ENCODE assay signal across 23 cellular contexts in genomic region chr13:101512650-101513049, GRCh38.
A peak's percentile ranks its signal among the peaks of the same experiment; 100 is the strongest.
DNase-seq lines count a peak whose midpoint lies in the region; ATAC-seq and TF ChIP-seq lines count a peak whose summit lies in the region.
"Had no signal": no experiment of that assay in that cellular context is flagged by ENCODE, and none has a peak within 500 bp of the region (broad histone marks: within the 10 kb centered on the region; RNA-seq: fewer than 3 reads in every experiment).

No MANE protein-coding gene starts in this region.

- no peak overlapping the region for H3K27ac Mint-ChIP-seq in WTC11
- H3K27ac Mint-ChIP-seq: activated CD8-positive, alpha-beta T cell treated with anti-CD3 and anti-CD28 coated beads for 36 hours; activated naive CD4-positive, alpha-beta T cell treated with anti-CD3 and anti-CD28 coated beads for 36 hours; CD4-positive, alpha-beta T cell; stimulated activated naive B cell treated with anti-CD40 and anti-IgM and Interleukin-4, amounts not matched to agents 10 μg/mL and 1 μg/mL and 100 μg/mL, for 72 hours; T-helper 2 cell treated with Interferon-gamma antibody and Interleukin-4, amounts not matched to agents 5 μg/mL and 100 μg/mL, for 36 hours had no signal

- peaks cover 2% of the 10 kb centered on the region; the same call in 1 of the 2 replicates for H3K36me3 Mint-ChIP-seq in WTC11
- H3K36me3 Mint-ChIP-seq: stimulated activated naive B cell treated with anti-CD40 and anti-IgM and Interleukin-4, amounts not matched to agents 10 μg/mL and 1 μg/mL and 100 μg/mL, for 72 hours had no signal

- no peak overlapping the region for H3K4me3 ChIP-seq in cardiac fibroblast (replicated peaks in 1 of 2; ENCODE audit: low read depth in 2 of 2, low read length in 2 of 2)
- H3K4me3 ChIP-seq in right lobe of liver: no peak overlapping the region
- H3K4me3 ChIP-seq: body of pancreas, right atrium auricular region, thoracic aorta had no signal

- WGBS in right lobe of liver (ENCODE audit: insufficient coverage, low coverage, low lambda C conversion rate, missing lambda C conversion rate): 7% methylated on average over 1 of the region's 1 CpG

- DNase-seq in AG20443 (ENCODE audit: low spot score) (peak; percentile 53), RPMI7951 (ENCODE audit: low read depth) (peak; percentile 82), cardiac fibroblast (ENCODE audit: low read depth in 2 of 2) (peak; percentile 38 to 61), lung microvascular endothelial cell (ENCODE audit: low read depth in 2 of 2) (peak; percentile 52 to 61), right lobe of liver (no peak), WTC11 (ENCODE audit: low spot score) (no peak)
- no peak for DNase-seq in activated CD4-positive, alpha-beta T cell treated with anti-CD3 and anti-CD28 coated beads, Interleukin-2, amount 50 U/mL, for 4 hours
- DNase-seq: activated CD4-positive, CD25-positive, alpha-beta regulatory T cell; activated CD8-positive, alpha-beta T cell treated with anti-CD3 and anti-CD28 coated beads for 36 hours; activated naive CD4-positive, alpha-beta T cell treated with anti-CD3 and anti-CD28 coated beads for 36 hours; activated T-cell treated with anti-CD3 and anti-CD28 coated beads, Interleukin-2, amount 50 U/mL, for 1 hour; body of pancreas; CD4-positive, alpha-beta T cell; cortex of kidney; NCI-H1105; NCI-H526 treated with DMSO at 0.1 percent for 48 hours; stimulated activated naive B cell treated with anti-CD40 and anti-IgM and Interleukin-4, amounts not matched to agents 10 μg/mL and 1 μg/mL and 100 μg/mL, for 72 hours had no signal

- no peak for TF ChIP-seq CTCF in cardiac fibroblast (IDR thresholded peaks at IDR 0.05; ENCODE audit: low read depth, low read length)
- no peak for TF ChIP-seq CTCF in right lobe of liver (IDR thresholded peaks at IDR 0.05)
- no peak for TF ChIP-seq CTCF in WTC11 (IDR thresholded peaks at IDR 0.05)

- H3K9me3 ChIP-seq in right lobe of liver: no peaks in the 10 kb centered on the region
- H3K9me3 ChIP-seq: body of pancreas, neutrophil, thoracic aorta had no signal

- no peak for TF ChIP-seq POLR2A in right lobe of liver (IDR thresholded peaks at IDR 0.05)

- H3K36me3 ChIP-seq in right lobe of liver: no peaks in the 10 kb centered on the region
- H3K36me3 ChIP-seq: neutrophil, right atrium auricular region, thoracic aorta had no signal

- no peaks in the 10 kb centered on the region for H3K27me3 Mint-ChIP-seq in WTC11 (ENCODE audit: low read depth)
- H3K27me3 Mint-ChIP-seq: stimulated activated naive B cell treated with anti-CD40 and anti-IgM and Interleukin-4, amounts not matched to agents 10 μg/mL and 1 μg/mL and 100 μg/mL, for 72 hours had no signal

- POLR2A ChIA-PET in WTC11 (lab: Charles Lee): no interaction called here

- peaks cover 18% of the 10 kb centered on the region for H3K4me1 Mint-ChIP-seq in WTC11
- H3K4me1 Mint-ChIP-seq: stimulated activated naive B cell treated with anti-CD40 and anti-IgM and Interleukin-4, amounts not matched to agents 10 μg/mL and 1 μg/mL and 100 μg/mL, for 72 hours had no signal

- H3K4me1 ChIP-seq in right lobe of liver: no peaks in the 10 kb centered on the region
- H3K4me1 ChIP-seq: body of pancreas, right atrium auricular region had no signal

- ATAC-seq in HG02763 (IDR thresholded peaks at IDR 0.05; ENCODE audit: unreplicated experiment): no peak
- ATAC-seq in right lobe of liver: no peak
- no peak for ATAC-seq in WTC11
- ATAC-seq: activated CD8-positive, alpha-beta T cell treated with anti-CD3 and anti-CD28 coated beads for 36 hours; body of pancreas; left lobe of liver; stimulated activated naive B cell treated with anti-CD40 and anti-IgM and Interleukin-4, amounts not matched to agents 10 μg/mL and 1 μg/mL and 100 μg/mL, for 72 hours had no signal

- intact Hi-C loops in right lobe of liver (cut with DNase I): loop anchor here (5.0 to 10.0 kb wide), 2 partner anchors 250 to 252 kb away; no protein-coding TSS in a partner anchor

- peaks cover 16% of the 10 kb centered on the region for H3K9me3 Mint-ChIP-seq in WTC11
- H3K9me3 Mint-ChIP-seq: activated CD8-positive, alpha-beta T cell treated with anti-CD3 and anti-CD28 coated beads for 36 hours; activated naive CD4-positive, alpha-beta T cell treated with anti-CD3 and anti-CD28 coated beads for 36 hours; T-helper 2 cell treated with Interferon-gamma antibody and Interleukin-4, amounts not matched to agents 5 μg/mL and 100 μg/mL, for 36 hours had no signal

- CTCF ChIA-PET in WTC11 (lab: Charles Lee): no interaction called here

- no peaks in the 10 kb centered on the region for H3K27me3 ChIP-seq in right lobe of liver
- H3K27me3 ChIP-seq: body of pancreas, neutrophil, right atrium auricular region had no signal

- no peak overlapping the region for H3K27ac ChIP-seq in right lobe of liver
- H3K27ac ChIP-seq: body of pancreas, neutrophil, right atrium auricular region, thoracic aorta had no signal

- H3K4me3 Mint-ChIP-seq in WTC11: no peak overlapping the region
- H3K4me3 Mint-ChIP-seq: activated CD8-positive, alpha-beta T cell treated with anti-CD3 and anti-CD28 coated beads for 36 hours; activated naive CD4-positive, alpha-beta T cell treated with anti-CD3 and anti-CD28 coated beads for 36 hours; CD4-positive, alpha-beta T cell; stimulated activated naive B cell treated with anti-CD40 and anti-IgM and Interleukin-4, amounts not matched to agents 10 μg/mL and 1 μg/mL and 100 μg/mL, for 72 hours; T-helper 2 cell treated with Interferon-gamma antibody and Interleukin-4, amounts not matched to agents 5 μg/mL and 100 μg/mL, for 36 hours had no signal

TF ChIP-seq in WTC11, 78 proteins besides CTCF, POLR2A, EP300 and RAD21:
- TF ChIP-seq PRRX2 (CRISPR knock-in tag; IDR thresholded peaks at IDR 0.05) (no peak), MLX (CRISPR knock-in tag; IDR thresholded peaks at IDR 0.05) (no peak), NFE2L1 (CRISPR knock-in tag; IDR thresholded peaks at IDR 0.05) (no peak), CREM (CRISPR knock-in tag; IDR thresholded peaks at IDR 0.05) (no peak)
- TF ChIP-seq, protein P1, sequence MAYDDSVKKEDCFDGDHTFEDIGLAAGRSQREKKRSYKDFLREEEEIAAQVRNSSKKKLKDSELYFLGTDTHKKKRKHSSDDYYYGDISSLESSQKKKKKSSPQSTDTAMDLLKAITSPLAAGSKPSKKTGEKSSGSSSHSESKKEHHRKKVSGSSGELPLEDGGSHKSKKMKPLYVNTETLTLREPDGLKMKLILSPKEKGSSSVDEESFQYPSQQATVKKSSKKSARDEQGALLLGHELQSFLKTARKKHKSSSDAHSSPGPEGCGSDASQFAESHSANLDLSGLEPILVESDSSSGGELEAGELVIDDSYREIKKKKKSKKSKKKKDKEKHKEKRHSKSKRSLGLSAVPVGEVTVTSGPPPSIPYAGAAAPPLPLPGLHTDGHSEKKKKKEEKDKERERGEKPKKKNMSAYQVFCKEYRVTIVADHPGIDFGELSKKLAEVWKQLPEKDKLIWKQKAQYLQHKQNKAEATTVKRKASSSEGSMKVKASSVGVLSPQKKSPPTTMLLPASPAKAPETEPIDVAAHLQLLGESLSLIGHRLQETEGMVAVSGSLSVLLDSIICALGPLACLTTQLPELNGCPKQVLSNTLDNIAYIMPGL (CRISPR knock-in tag; IDR thresholded peaks at IDR 0.05): no peak
TF ChIP-seq in WTC11: peak in this region for 0.

Comparison
In these comparisons a context has a peak if more than half of its experiments do, and no peak if none do; other contexts are left out.
1. DNase-seq: peak in AG20443 (single experiment), RPMI7951 (single experiment), cardiac fibroblast (2 of 2) and lung microvascular endothelial cell (2 of 2); none in right lobe of liver (0 of 3), WTC11 (single experiment) and activated CD4-positive, alpha-beta T cell treated with anti-CD3 and anti-CD28 coated beads, Interleukin-2, amount 50 U/mL, for 4 hours (0 of 2).